8 cellular contexts compared by ENCODE assay signal in the genomic region with DNA sequence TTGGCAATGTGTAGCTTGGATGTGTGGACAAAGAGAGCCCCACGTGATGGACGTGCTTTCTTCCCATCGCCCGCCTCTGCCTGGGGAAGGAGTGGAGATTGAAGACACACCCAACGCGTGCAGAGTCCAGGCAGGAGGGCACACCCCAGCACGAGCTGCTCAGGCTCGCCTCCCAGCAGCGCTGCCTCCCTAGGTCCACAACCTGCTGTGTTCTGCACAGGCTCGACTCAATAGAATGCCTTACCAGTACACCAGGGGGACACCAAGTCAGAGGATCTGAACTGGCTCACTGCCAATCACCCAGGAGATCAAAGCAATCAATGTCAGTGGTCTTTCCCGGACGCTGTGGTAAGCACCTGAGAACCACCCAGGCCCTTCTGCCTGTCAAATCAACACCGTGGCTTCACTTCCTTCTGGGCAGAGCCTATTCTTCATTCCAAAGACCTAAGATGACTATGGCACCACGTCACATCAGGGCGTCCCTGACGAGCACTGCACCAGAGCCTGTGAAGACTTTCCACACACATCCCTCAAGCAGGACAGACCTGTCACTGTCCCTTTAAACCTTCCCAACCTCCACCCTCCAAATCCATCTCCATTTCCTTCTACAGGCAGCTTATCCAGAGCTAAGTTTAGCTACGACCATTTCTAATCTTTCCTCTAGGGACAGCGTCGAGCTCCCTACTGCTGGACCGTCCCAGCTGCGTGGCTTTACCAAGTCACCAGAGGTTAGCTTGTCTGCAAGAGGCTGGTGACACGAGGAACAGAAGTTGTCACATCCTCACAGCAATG.
A peak's percentile ranks its signal among the peaks of the same experiment; 100 is the strongest.
DNase-seq lines count a peak whose midpoint lies in the region; TF ChIP-seq lines count a peak whose summit lies in the region.

No MANE protein-coding gene starts in this region.

- no peak for TF ChIP-seq POLR2A in stomach (IDR thresholded peaks at IDR 0.05)

- H3K27me3 ChIP-seq in ACC112 (ENCODE audit: insufficient read depth, low read length) (no peaks in the 10 kb centered on the region), stomach (no peaks in the 10 kb centered on the region)

- WGBS in stomach, 5 donors: 24 to 31% (median 25%) methylated on average over 18 to 22 of the region's 22 CpGs

- H3K9me3 ChIP-seq in stomach: no peaks in the 10 kb centered on the region

- peak; percentile 33 for TF ChIP-seq CTCF in GM12865 (IDR thresholded peaks at IDR 0.05; ENCODE audit: insufficient read depth, low read depth, low read length, missing control alignments)
- peak in 5 of 7 experiments; percentile 6 to 40 (median 25) for TF ChIP-seq CTCF in stomach (IDR thresholded peaks at IDR 0.05)

- H3K27ac ChIP-seq in ACC112 (ENCODE audit: low read depth, low read length): peak overlapping the region; percentile 10; the same call in 1 of the 2 replicates
- H3K27ac ChIP-seq in stomach: peak overlapping the region; percentile 62 to 88 (median 84)

- no peak overlapping the region for H3K4me3 ChIP-seq in ACC112 (ENCODE audit: low read depth, low read length)
- H3K4me3 ChIP-seq in GM12865 (ENCODE audit: low read depth, low read length): no peak overlapping the region
- peak overlapping the region in 2 of 4 donors; percentile 9 to 22 for H3K4me3 ChIP-seq in stomach

- intact Hi-C loops in stomach (cut with DNase I; ENCODE audit: low total_unique reads): no loop called here

- TF ChIP-seq EP300 in stomach (IDR thresholded peaks at IDR 0.05): no peak

- H2AFZ ChIP-seq in ACC112 (ENCODE audit: low read length, unreplicated experiment): no peak overlapping the region

- H3K4me1 ChIP-seq in ACC112 (ENCODE audit: control insufficient read depth, insufficient read depth, low read length, unreplicated experiment) (peaks cover 58% of the 10 kb centered on the region), stomach (peaks cover 34 to 61% (median 48%) of the 10 kb centered on the region in 4 donors)

- H3K79me2 ChIP-seq in ACC112 (ENCODE audit: control insufficient read depth, insufficient read depth, low read length, unreplicated experiment): peaks cover 38% of the 10 kb centered on the region

- in situ Hi-C loops in T47D (cut with HindIII; ENCODE audit: low pct_unique_long_range_greater_than_20kb, low sequenced_read_pairs): no loop called here

- H3K36me3 ChIP-seq in ACC112 (ENCODE audit: insufficient read depth, low read length): no peaks in the 10 kb centered on the region
- peaks cover 0 to 4% (median 1%) of the 10 kb centered on the region in 4 donors for H3K36me3 ChIP-seq in stomach

- DNase-seq in GM12865 (ENCODE audit: low read depth) (peak; percentile 45), NCI-H446 treated with DMSO at 0.1 percent for 48 hours (lab: John Stamatoyannopoulos, UW) (peak; percentile 7), T47D (ENCODE audit: low read depth in 1 of 2, low spot score in 1 of 2) (peak; percentile 27 to 73), kidney glomerular epithelial cell (lab: John Stamatoyannopoulos, UW) (peak; percentile 4), stomach (peak; percentile 78), foreskin melanocyte (no peak)
- no peak for DNase-seq in activated effector memory CD4-positive, alpha-beta T cell treated with anti-CD3 and anti-CD28 coated beads, Interleukin-2, amount 50 U/mL, for 16 hours

Comparison
In these comparisons a context has a peak if more than half of its experiments do, and no peak if none do; other contexts are left out.
1. DNase-seq: peak in GM12865 (single experiment), NCI-H446 treated with DMSO at 0.1 percent for 48 hours (single experiment), T47D (2 of 2), kidney glomerular epithelial cell (single experiment) and stomach (single experiment); none in foreskin melanocyte (single experiment) and activated effector memory CD4-positive, alpha-beta T cell treated with anti-CD3 and anti-CD28 coated beads, Interleukin-2, amount 50 U/mL, for 16 hours (single experiment).